1 cellular context compared by ENCODE assay signal in genomic region chr5:88883566-88884434, GRCh38.
TF ChIP-seq lines count a peak whose summit lies in the region.

No MANE protein-coding gene starts in this region.

TF ChIP-seq in K562, 482 proteins besides CTCF, POLR2A, EP300 and RAD21 (continued from another document):
- 0 out of 4 replicates have a peak, but pooled peaks have one; percentile 27 to 54 for TF ChIP-seq UBTF (IDR thresholded peaks at IDR 0.05; ENCODE audit: borderline replicate concordance in 1 of 2, low read depth in 2 of 2, low read length in 2 of 2)
- TF ChIP-seq ZNF644 (tag; IDR thresholded peaks at IDR 0.05; ENCODE audit: low read depth) = no peak
- no peak for TF ChIP-seq RBM39 (optimal IDR thresholded peaks at IDR 0.05; ENCODE audit: low read depth, low read length)
- peak; percentile 42; the same call in 1 of the 2 replicates for TF ChIP-seq ZBTB5 (IDR thresholded peaks at IDR 0.05)
- no peak for TF ChIP-seq NR1H2 (CRISPR knock-in tag; IDR thresholded peaks at IDR 0.05)
- TF ChIP-seq ZNF274 (IDR thresholded peaks at IDR 0.05; ENCODE audit: borderline replicate concordance, low read depth, low read length) = no peak
- TF ChIP-seq L3MBTL2 (IDR thresholded peaks at IDR 0.05) = peak; percentile 83
- TF ChIP-seq NEUROD1 (IDR thresholded peaks at IDR 0.05; ENCODE audit: borderline replicate concordance, low read depth, low read length, partially characterized antibody) = no peak
- TF ChIP-seq KAT8 (IDR thresholded peaks at IDR 0.05; ENCODE audit: low read depth) = no peak
- no peak for TF ChIP-seq FOXA3 (CRISPR knock-in tag; conservative IDR thresholded peaks at IDR 0.05 in 1 of 2, IDR thresholded peaks at IDR 0.05 in 1 of 2)
- TF ChIP-seq RCOR1 (IDR thresholded peaks at IDR 0.05; ENCODE audit: borderline replicate concordance in 1 of 2, low read depth in 2 of 2, low read length in 2 of 2) = no peak
- peak; percentile 36; the same call in 1 of the 2 replicates for TF ChIP-seq TCF7L2 (IDR thresholded peaks at IDR 0.05; ENCODE audit: low read depth, low read length)
- TF ChIP-seq TCFL5 (CRISPR knock-in tag; conservative IDR thresholded peaks at IDR 0.05) = no peak
- TF ChIP-seq KDM1A (IDR thresholded peaks at IDR 0.05) = 0 out of 4 replicates have a peak, but pooled peaks of 1 of the 2 experiments have one; percentile 6
- TF ChIP-seq MNT (conservative IDR thresholded peaks at IDR 0.05) = 0 out of 4 replicates have a peak, but pooled peaks of 1 of the 2 experiments have one; percentile 37
